ENCODE assay signal across 14 cellular contexts in the genomic region with DNA sequence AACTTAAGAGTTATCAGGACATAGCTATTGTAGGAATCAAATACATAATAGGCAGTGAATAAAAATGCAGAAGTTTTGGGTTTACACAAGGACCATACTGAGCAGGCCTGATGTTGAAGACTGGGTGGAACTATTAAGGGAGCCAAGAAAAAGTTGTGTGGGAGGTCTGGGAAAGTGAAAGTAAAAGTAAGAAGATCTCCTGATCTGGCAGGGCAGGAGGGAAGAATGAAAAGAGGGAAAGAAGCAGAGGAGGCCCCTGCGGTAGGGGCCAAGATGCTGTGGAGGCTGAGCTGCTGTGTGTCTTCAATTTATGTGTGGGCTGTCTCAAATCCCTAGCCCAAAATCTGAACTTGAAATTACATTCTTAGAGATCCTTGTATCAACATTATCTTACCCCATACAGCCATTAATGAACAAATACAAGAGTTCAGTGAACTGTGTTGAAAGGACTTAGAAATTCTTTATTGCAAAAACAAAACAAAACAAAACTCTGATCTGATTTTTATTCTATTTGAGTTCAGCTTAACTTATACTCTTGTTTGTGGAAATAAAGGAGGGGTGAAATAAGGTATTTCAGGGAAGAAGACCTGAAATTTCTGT.
DNase-seq lines count a peak whose midpoint lies in the region; ATAC-seq, FAIRE-seq and TF ChIP-seq lines count a peak whose summit lies in the region.
"Had no signal": no experiment of that assay in that cellular context is flagged by ENCODE, and none has a peak within 500 bp of the region (broad histone marks: within the 10 kb centered on the region; RNA-seq: fewer than 3 reads in every experiment).

No MANE protein-coding gene starts in this region.

- no peak for FAIRE-seq in GM12878 (lab: Jason Lieb, UNC)
- FAIRE-seq: D721Med had no signal

- H3K4me1 ChIP-seq in GM12878 (ENCODE audit: control insufficient read depth, insufficient read depth, low read length): no peaks in the 10 kb centered on the region
- no peaks in the 10 kb centered on the region for H3K4me1 ChIP-seq in neuronal stem cell (ENCODE audit: control insufficient read depth in 2 of 2, insufficient read depth in 1 of 2, low read depth in 1 of 2, low read length in 2 of 2)
- H3K4me1 ChIP-seq: heart left ventricle had no signal

- no peaks in the 10 kb centered on the region for H3K79me2 ChIP-seq in GM12878 (ENCODE audit: control insufficient read depth, insufficient read depth, low read length)

- no peak overlapping the region for H4K8ac ChIP-seq in neuronal stem cell (ENCODE audit: low read depth, low read length)

- H3K4me2 ChIP-seq in GM12878 (ENCODE audit: control insufficient read depth, insufficient read depth): no peak overlapping the region
- no peak overlapping the region for H3K4me2 ChIP-seq in neuronal stem cell (ENCODE audit: insufficient read depth, low read length, poor library complexity, severe bottlenecking)

- H3K23ac ChIP-seq in neuronal stem cell (ENCODE audit: low read depth, low read length, poor library complexity): no peak overlapping the region

- TF ChIP-seq RAD21 in GM12878 (IDR thresholded peaks at IDR 0.05; ENCODE audit: insufficient read depth, low read depth, low read length): no peak

- no peak overlapping the region for H4K91ac ChIP-seq in neuronal stem cell (ENCODE audit: low read depth, low read length, poor library complexity)

- no peak overlapping the region for H2BK15ac ChIP-seq in neuronal stem cell (ENCODE audit: low read length)

- intact Hi-C loops in GM12878 (cut with micrococcal nuclease; ENCODE audit: unreplicated experiment): no loop called here

- no peak for TF ChIP-seq POLR2A in GM12878 (IDR thresholded peaks at IDR 0.05; ENCODE audit: low read depth, low read length)

- H4K20me1 ChIP-seq in GM12878 (ENCODE audit: control insufficient read depth, insufficient read depth): no peaks in the 10 kb centered on the region

- RAD21 ChIA-PET in GM12878 (lab: Charles Lee; ENCODE audit: unreplicated experiment): no interaction called here

- CTCF ChIA-PET in GM12878 (lab: Yijun Ruan, JAX): interaction anchor here (0.7 kb wide), 1 partner anchor 80 kb away, joined by 3 read pairs; no protein-coding TSS in a partner anchor

- TF ChIP-seq CTCF in GM12878 (IDR thresholded peaks at IDR 0.05 in 2 of 3, conservative IDR thresholded peaks at IDR 0.05 in 1 of 3; ENCODE audit: control insufficient read depth in 2 of 3, extremely low read depth in 1 of 3, insufficient read depth in 1 of 3, low read depth in 3 of 3, low read length in 3 of 3): no peak

- POLR2A ChIA-PET in GM12878 (lab: Charles Lee): no interaction called here

- no peak overlapping the region for H2BK120ac ChIP-seq in neuronal stem cell (ENCODE audit: low read depth, low read length)

- no peak overlapping the region for H2AK5ac ChIP-seq in neuronal stem cell (ENCODE audit: low read depth, low read length)

- H3K18ac ChIP-seq in neuronal stem cell (ENCODE audit: low read length): no peak overlapping the region

- no peak overlapping the region for H2BK12ac ChIP-seq in neuronal stem cell (ENCODE audit: low read length)

- no peaks in the 10 kb centered on the region for H3K27me3 ChIP-seq in MG63
- no peaks in the 10 kb centered on the region for H3K27me3 ChIP-seq in GM12878 (replicated peaks in 1 of 2; ENCODE audit: control insufficient read depth in 2 of 2, insufficient read depth in 2 of 2, low read length in 1 of 2)
- no peaks in the 10 kb centered on the region for H3K27me3 ChIP-seq in neuronal stem cell (ENCODE audit: control insufficient read depth in 3 of 3, insufficient read depth in 3 of 3, low read depth in 1 of 3, low read length in 3 of 3)
- H3K27me3 ChIP-seq: heart left ventricle had no signal

- no peaks in the 10 kb centered on the region for H3K36me3 ChIP-seq in MG63
- no peaks in the 10 kb centered on the region for H3K36me3 ChIP-seq in GM12878 (ENCODE audit: control insufficient read depth in 2 of 2, insufficient read depth in 2 of 2, low read length in 1 of 2)
- H3K36me3 ChIP-seq in neuronal stem cell (replicated peaks in 1 of 2; ENCODE audit: control insufficient read depth in 2 of 2, insufficient read depth in 2 of 2, low read length in 2 of 2): no peaks in the 10 kb centered on the region
- H3K36me3 ChIP-seq: heart left ventricle had no signal

- no peaks in the 10 kb centered on the region for H3K79me1 ChIP-seq in neuronal stem cell (ENCODE audit: low read depth, low read length)

- H3K4ac ChIP-seq in neuronal stem cell (ENCODE audit: low read length): no peak overlapping the region

- no peak overlapping the region for H3K14ac ChIP-seq in neuronal stem cell (ENCODE audit: low read length)

- SMC1A ChIA-PET in GM12878 (lab: Charles Lee; ENCODE audit: uncharacterized antibody, unreplicated experiment): interaction anchor here (0.6 to 1.0 kb wide), 2 partner anchors 12 to 325 kb away, joined by 3 read pairs; no protein-coding TSS in a partner anchor

- in situ Hi-C loops in GM12878 (cut with MboI): no loop called here

- DNase-seq in EL (peak; percentile 18), MG63 (peak; percentile 4), GM12878 (ENCODE audit: low read depth, low spot score) (no peak), neuronal stem cell (ENCODE audit: low spot score) (no peak), epidermal melanocyte (ENCODE audit: insufficient read length, low spot score) (no peak)
- DNase-seq: effector CD8-positive, alpha-beta T cell; heart left ventricle; NCI-H1092 treated with DMSO at 0.1 percent for 48 hours; posterior cingulate gyrus; stimulated activated CD4-positive, alpha-beta T cell treated with anti-CD3 and anti-CD28 coated beads, Interleukin-4, amount 100 ng/mL, for 24 hours had no signal

- H2BK5ac ChIP-seq in neuronal stem cell (ENCODE audit: low read length): no peak overlapping the region

- ATAC-seq in GM12878: peak; percentile 15; the same call in 2 of the 3 replicates
- no peak for ATAC-seq in HG02938 (IDR thresholded peaks at IDR 0.05; ENCODE audit: unreplicated experiment)
- no peak for ATAC-seq in HG03025 (IDR thresholded peaks at IDR 0.05; ENCODE audit: low FRiP score, unreplicated experiment)
- no peak for ATAC-seq in GM21528 (IDR thresholded peaks at IDR 0.05; ENCODE audit: low FRiP score, unreplicated experiment)

- H2AFZ ChIP-seq in GM12878 (ENCODE audit: control insufficient read depth, low read depth, low read length): no peak overlapping the region
- H2AFZ ChIP-seq in neuronal stem cell (ENCODE audit: low read length): peak overlapping the region; percentile 43

- WGBS in GM12878 (ENCODE audit: insufficient coverage, insufficient replicate concordance, low lambda C conversion rate, missing lambda C conversion rate): 67% methylated on average over 1 of the region's 1 CpG
- no CpG with 5 or more reads among the region's 1 CpG for WGBS in neuronal stem cell (ENCODE audit: extremely low coverage in 2 of 2, insufficient read length in 2 of 2, insufficient replicate concordance in 1 of 2), 2 donors

- H3K9me3 ChIP-seq in MG63 (no peaks in the 10 kb centered on the region), GM12878 (replicated peaks; ENCODE audit: control insufficient read depth, insufficient read depth, low read length) (no peaks in the 10 kb centered on the region; the same call in 2 of the 3 replicates), neuronal stem cell (replicated peaks in 1 of 2; ENCODE audit: control insufficient read depth in 2 of 2, insufficient read depth in 1 of 2, low read depth in 1 of 2, low read length in 2 of 2) (peaks cover 2 to 4% of the 10 kb centered on the region in 2 donors)
- H3K9me3 ChIP-seq: heart left ventricle had no signal

- H3K27ac ChIP-seq in GM12878 (ENCODE audit: control insufficient read depth, insufficient read depth) (no peak overlapping the region), neuronal stem cell (replicated peaks; ENCODE audit: low read length) (no peak overlapping the region)
- H3K27ac ChIP-seq: heart left ventricle had no signal

- BruUV-seq in GM12878 (replicated peaks; lab: Mats Ljungman, UMichigan): no TSS peak

- no peak overlapping the region for H3K9ac ChIP-seq in GM12878 (ENCODE audit: control insufficient read depth, insufficient read depth, low read length)
- no peak overlapping the region for H3K9ac ChIP-seq in neuronal stem cell (ENCODE audit: low read depth, low read length, poor library complexity)

- peak overlapping the region; percentile 9; the same call in 1 of the 2 replicates for H3K4me3 ChIP-seq in MG63
- H3K4me3 ChIP-seq in GM12878: no peak overlapping the region
- no peak overlapping the region for H3K4me3 ChIP-seq in neuronal stem cell (ENCODE audit: low read length in 2 of 2)
- H3K4me3 ChIP-seq: heart left ventricle had no signal

- TF ChIP-seq EP300 in GM12878 (IDR thresholded peaks at IDR 0.05; ENCODE audit: borderline replicate concordance in 1 of 2, control insufficient read depth in 1 of 2, low read depth in 2 of 2, low read length in 2 of 2): no peak

TF ChIP-seq in GM12878, 131 proteins besides CTCF, POLR2A, EP300 and RAD21:
- TF ChIP-seq IRF3 (IDR thresholded peaks at IDR 0.05) (no peak), ZNF384 (IDR thresholded peaks at IDR 0.05; ENCODE audit: borderline replicate concordance, low read depth, low read length) (no peak), RB1 (IDR thresholded peaks at IDR 0.05; ENCODE audit: borderline replicate concordance) (no peak), EZH2 (IDR thresholded peaks at IDR 0.05; ENCODE audit: borderline replicate concordance, control insufficient read depth, low read depth, low read length) (no peak), TAF1 (IDR thresholded peaks at IDR 0.05; ENCODE audit: borderline replicate concordance, low read depth, low read length) (no peak), STAT3 (IDR thresholded peaks at IDR 0.05; ENCODE audit: low read depth, low read length) (no peak), SIN3A (IDR thresholded peaks at IDR 0.05; ENCODE audit: low read depth, low read length) (no peak), EGR1 (IDR thresholded peaks at IDR 0.05; ENCODE audit: borderline replicate concordance in 1 of 2, low read depth in 2 of 2, low read length in 2 of 2) (no peak), BCL11A (IDR thresholded peaks at IDR 0.05; ENCODE audit: low read depth, low read length) (no peak), RBBP5 (conservative IDR thresholded peaks at IDR 0.05) (no peak), PAX5 (IDR thresholded peaks at IDR 0.05; ENCODE audit: borderline replicate concordance, low read depth, low read length) (no peak)

Comparison
In these comparisons a context has a peak if more than half of its experiments do, and no peak if none do; other contexts are left out.
1. DNase-seq: peak in EL (single experiment) and MG63 (single experiment); none in GM12878 (single experiment), neuronal stem cell (single experiment) and epidermal melanocyte (single experiment).